26 cellular contexts compared by ENCODE assay signal in genomic region chr5:73131711-73132428, GRCh38. TPM values are rescaled to one million over a fixed set of nuclear protein-coding genes. Genes with fewer than 3 reads are reported as not detected.
A peak's percentile ranks its signal among the peaks of the same experiment; 100 is the strongest.
DNase-seq lines count a peak whose midpoint lies in the region; ATAC-seq and TF ChIP-seq lines count a peak whose summit lies in the region.
"Had no signal": no experiment of that assay in that cellular context is flagged by ENCODE, and none has a peak within 500 bp of the region (broad histone marks: within the 10 kb centered on the region; RNA-seq: fewer than 3 reads in every experiment).

No MANE protein-coding gene starts in this region.

- H3K4me1 Mint-ChIP-seq in central memory CD8-positive, alpha-beta T cell: peaks cover 14% of the 10 kb centered on the region
- peaks cover 37% of the 10 kb centered on the region for H3K4me1 Mint-ChIP-seq in GM23338

- H3K27ac ChIP-seq in mesenchymal stem cell (ENCODE audit: low read length, poor library complexity, severe bottlenecking) (peak overlapping the region; percentile 50), MM.1S (ENCODE audit: low read length) (no peak overlapping the region), GM23338 (ENCODE audit: low read depth) (no peak overlapping the region)
- H3K27ac ChIP-seq: BLaER1 treated with 17β-estradiol and CSF1 and Interleukin-3, amounts not matched to agents 10 nM and 100 nM; SK-N-MC had no signal

- no peak overlapping the region for H2BK15ac ChIP-seq in mesenchymal stem cell (ENCODE audit: low read depth, poor library complexity, severe bottlenecking)

- H3K79me2 ChIP-seq in MM.1S (ENCODE audit: low read length) (no peaks in the 10 kb centered on the region), GM23338 (replicated peaks; ENCODE audit: insufficient read depth) (no peaks in the 10 kb centered on the region)

- no peak overlapping the region for H3K18ac ChIP-seq in mesenchymal stem cell (ENCODE audit: low read depth in 1 of 2, low read length in 2 of 2)

- H3K4me3 Mint-ChIP-seq in central memory CD8-positive, alpha-beta T cell: no peak overlapping the region
- no peak overlapping the region for H3K4me3 Mint-ChIP-seq in GM23338
- H3K4me3 Mint-ChIP-seq: CD4-positive, alpha-beta T cell had no signal

- H3K27ac Mint-ChIP-seq in central memory CD8-positive, alpha-beta T cell (ENCODE audit: low read depth): peak overlapping the region; percentile 36
- H3K27ac Mint-ChIP-seq in GM23338: no peak overlapping the region
- H3K27ac Mint-ChIP-seq: CD4-positive, alpha-beta T cell had no signal

- TF ChIP-seq CTCF in MM.1S (IDR thresholded peaks at IDR 0.05; ENCODE audit: low read length) (no peak), GM23338 (conservative IDR thresholded peaks at IDR 0.05; ENCODE audit: low read depth in 2 of 2) (no peak)

- H2BK12ac ChIP-seq in mesenchymal stem cell (ENCODE audit: low read length in 2 of 2): no peak overlapping the region

- H3F3A ChIP-seq in MM.1S (ENCODE audit: insufficient read depth, low read length) (no peaks in the 10 kb centered on the region), GM23338 (replicated peaks; ENCODE audit: low read depth) (no peaks in the 10 kb centered on the region)

- H4K20me1 ChIP-seq in MM.1S (ENCODE audit: insufficient read depth, low read length) (no peaks in the 10 kb centered on the region), GM23338 (replicated peaks; ENCODE audit: insufficient read depth) (no peaks in the 10 kb centered on the region)

- no peak overlapping the region for H4K8ac ChIP-seq in mesenchymal stem cell (ENCODE audit: low read length)

- peaks cover 2% of the 10 kb centered on the region for H3K27me3 Mint-ChIP-seq in central memory CD8-positive, alpha-beta T cell
- H3K27me3 Mint-ChIP-seq in GM23338 (ENCODE audit: insufficient read depth, low read depth, poor library complexity): peaks cover 9% of the 10 kb centered on the region

- no peaks in the 10 kb centered on the region for H3K9me3 ChIP-seq in mesenchymal stem cell (ENCODE audit: control insufficient read depth, low read length)
- no peaks in the 10 kb centered on the region for H3K9me3 ChIP-seq in MM.1S (replicated peaks; ENCODE audit: insufficient read depth, low read length)

- DNase-seq in ACHN (peak; percentile 32), mesenchymal stem cell (no peak), posterior vena cava (ENCODE audit: low spot score) (peak; percentile 6), MM.1S (no peak), GM23338 (ENCODE audit: low spot score) (no peak)
- no peak for DNase-seq in central memory CD8-positive, alpha-beta T cell (ENCODE audit: low spot score in 2 of 2)
- no peak for DNase-seq in stimulated activated CD4-positive, alpha-beta T cell treated with anti-CD3 and anti-CD28 coated beads, Interleukin-1b, Interleukin-23, amount 100 ng/mL, for 48 hours
- DNase-seq: AML-193; CD4-positive, alpha-beta T cell; EL; GDM1; Kasumi-1; NCI-H1105 treated with DMSO at 0.1 percent for 48 hours; NCI-H146; NCI-H1930; NCI-H446; NCI-H524 treated with DMSO at 0.1 percent for 48 hours; NCI-H774; SIG-M5 had no signal

- no peak overlapping the region for H3K4me3 ChIP-seq in mesenchymal stem cell (ENCODE audit: insufficient read depth in 1 of 2, low read depth in 1 of 2, low read length in 2 of 2)
- H3K4me3 ChIP-seq in MM.1S (ENCODE audit: low read length): no peak overlapping the region
- H3K4me3 ChIP-seq in GM23338: no peak overlapping the region
- H3K4me3 ChIP-seq: BLaER1 treated with 17β-estradiol and CSF1 and Interleukin-3, amounts not matched to agents 10 nM and 100 nM; GM12878; SK-N-MC had no signal

- in situ Hi-C loops in ACHN (cut with HindIII; ENCODE audit: low pct_ligation_motif_present, low pct_unique_long_range_greater_than_20kb, low sequenced_read_pairs): no loop called here

- H2BK120ac ChIP-seq in mesenchymal stem cell (ENCODE audit: low read depth, low read length): no peak overlapping the region

- intact Hi-C loops in posterior vena cava (cut with DNase I): no loop called here

- H3K4me2 ChIP-seq in mesenchymal stem cell (ENCODE audit: low read length, poor library complexity, severe bottlenecking): no peak overlapping the region
- H3K4me2 ChIP-seq in MM.1S (ENCODE audit: low read depth, low read length): no peak overlapping the region
- H3K4me2 ChIP-seq in GM23338: no peak overlapping the region
- H3K4me2 ChIP-seq: BLaER1 treated with 17β-estradiol and CSF1 and Interleukin-3, amounts not matched to agents 10 nM and 100 nM had no signal

- no peaks in the 10 kb centered on the region for H3K9me3 Mint-ChIP-seq in central memory CD8-positive, alpha-beta T cell
- H3K9me3 Mint-ChIP-seq in GM23338: no peaks in the 10 kb centered on the region; the same call in 2 of the 3 replicates
- H3K9me3 Mint-ChIP-seq: CD4-positive, alpha-beta T cell had no signal

- H2AFZ ChIP-seq in mesenchymal stem cell (ENCODE audit: low read depth, low read length): no peak overlapping the region
- H2AFZ ChIP-seq in MM.1S (ENCODE audit: low read length): no peak overlapping the region
- no peak overlapping the region for H2AFZ ChIP-seq in GM23338

- H2AK5ac ChIP-seq in mesenchymal stem cell (ENCODE audit: low read length, severe bottlenecking): no peak overlapping the region

- H4K91ac ChIP-seq in mesenchymal stem cell (ENCODE audit: low read length): no peak overlapping the region

- H2BK5ac ChIP-seq in mesenchymal stem cell (ENCODE audit: low read depth, low read length, poor library complexity, severe bottlenecking): no peak overlapping the region

- H3K36me3 Mint-ChIP-seq in central memory CD8-positive, alpha-beta T cell (ENCODE audit: insufficient read depth): peaks cover 24% of the 10 kb centered on the region
- peaks cover 3% of the 10 kb centered on the region; the same call in 1 of the 3 replicates for H3K36me3 Mint-ChIP-seq in GM23338 (ENCODE audit: low read depth)

- peaks cover 34% of the 10 kb centered on the region for H3K4me1 ChIP-seq in mesenchymal stem cell (ENCODE audit: control insufficient read depth, insufficient read depth, low read depth, low read length)
- H3K4me1 ChIP-seq in MM.1S (ENCODE audit: low read length): no peaks in the 10 kb centered on the region
- peaks cover 10% of the 10 kb centered on the region for H3K4me1 ChIP-seq in GM23338 (ENCODE audit: insufficient read depth)

- H3K9ac ChIP-seq in mesenchymal stem cell (ENCODE audit: low read length) (no peak overlapping the region), MM.1S (ENCODE audit: low read length) (no peak overlapping the region)
- H3K9ac ChIP-seq: BLaER1 treated with 17β-estradiol and CSF1 and Interleukin-3, amounts not matched to agents 10 nM and 100 nM had no signal

- peaks cover 0 to 7% of the 10 kb centered on the region in 2 experiments for H3K27me3 ChIP-seq in mesenchymal stem cell (ENCODE audit: control insufficient read depth in 1 of 2, insufficient read depth in 1 of 2, low read length in 2 of 2)
- H3K27me3 ChIP-seq in MM.1S (replicated peaks; ENCODE audit: insufficient read depth, low read length): no peaks in the 10 kb centered on the region
- no peaks in the 10 kb centered on the region for H3K27me3 ChIP-seq in GM23338 (ENCODE audit: insufficient read depth)

- H3K79me1 ChIP-seq in mesenchymal stem cell (replicated peaks; ENCODE audit: low read length, poor library complexity, severe bottlenecking): peaks cover 19% of the 10 kb centered on the region

- H3K14ac ChIP-seq in mesenchymal stem cell (ENCODE audit: low read length in 2 of 2): no peak overlapping the region

- H3K4ac ChIP-seq in mesenchymal stem cell (ENCODE audit: low read depth in 1 of 2, low read length in 2 of 2): no peak overlapping the region

- H3K36me3 ChIP-seq in mesenchymal stem cell (ENCODE audit: control insufficient read depth in 1 of 2, insufficient read depth in 2 of 2, low read depth in 1 of 2, low read length in 2 of 2) (peaks cover 26 to 43% of the 10 kb centered on the region in 2 experiments), MM.1S (replicated peaks; ENCODE audit: insufficient read depth, low read length) (no peaks in the 10 kb centered on the region), GM23338 (ENCODE audit: insufficient read depth) (no peaks in the 10 kb centered on the region)
- H3K36me3 ChIP-seq: BLaER1 treated with 17β-estradiol and CSF1 and Interleukin-3, amounts not matched to agents 10 nM and 100 nM had no signal

- H3K9me2 ChIP-seq in MM.1S (replicated peaks; ENCODE audit: insufficient read depth, low read length) (no peaks in the 10 kb centered on the region), GM23338 (ENCODE audit: insufficient read depth) (peaks cover 1% of the 10 kb centered on the region; the same call in 1 of the 2 replicates)

- no peak overlapping the region for H3K23ac ChIP-seq in mesenchymal stem cell (ENCODE audit: low read length in 2 of 2)

- WGBS in mesenchymal stem cell: 75% methylated on average over 1 of the region's 3 CpGs

- ATAC-seq in central memory CD8-positive, alpha-beta T cell (replicated peaks; ENCODE audit: extremely low read depth, poor library complexity, severe bottlenecking): no peak
- ATAC-seq in GM23338: no peak
- ATAC-seq: GM12878, HCT116 had no signal

TF ChIP-seq in GM23338, 12 proteins besides CTCF, POLR2A, EP300 and RAD21 (continues in another document):
- no peak for TF ChIP-seq EZH2 (IDR thresholded peaks at IDR 0.05; ENCODE audit: low read depth, unreplicated experiment)
- no peak for TF ChIP-seq NANOG (IDR thresholded peaks at IDR 0.05; ENCODE audit: borderline replicate concordance)
- TF ChIP-seq ETS1 (IDR thresholded peaks at IDR 0.05): no peak
- TF ChIP-seq EZH2phosphoT487 (IDR thresholded peaks at IDR 0.05; ENCODE audit: unreplicated experiment): no peak

RNA-seq across cellular contexts. Expression of gene TMEM171, which starts 11.5 kb away (rescaled TPM):
- polyA plus RNA-seq in mesenchymal stem cell (2013, experiment 1 of 2): 0.47 TPM
- polyA plus RNA-seq in mesenchymal stem cell (2013, experiment 2 of 2): 0.56 TPM
- under 1 TPM in 1 of 2 donors, not detected in 1; 0.14 TPM for total RNA-seq in posterior vena cava
- 1.7 and 2.9 TPM in 2 replicates for total RNA-seq in GM23338 (2014; rRNA removed; shearing (Covaris generic))
- 1.9 and 2.5 TPM in 2 replicates for polyA plus RNA-seq in GM23338 (2016; fragmentation: Nextera tagmentation; extraction: Ambion mirVana)
- total RNA-seq: CD4-positive, alpha-beta T cell; GM12878; HT-29 had no signal
- polyA plus RNA-seq: GM12878 had no signal

RNA-seq across cellular contexts. Expression of gene TMEM174, which starts 41.1 kb away (rescaled TPM):
- not detected for polyA plus RNA-seq in mesenchymal stem cell (2013, experiment 1 of 2)
- polyA plus RNA-seq in mesenchymal stem cell (2013, experiment 2 of 2): not detected
- total RNA-seq in posterior vena cava: not detected
- not detected in 2 replicates for total RNA-seq in GM23338 (2014; rRNA removed; shearing (Covaris generic))
- not detected in 2 replicates for polyA plus RNA-seq in GM23338 (2016; fragmentation: Nextera tagmentation; extraction: Ambion mirVana)
- total RNA-seq: CD4-positive, alpha-beta T cell; GM12878; H4; HT-29; M059J had no signal
- polyA plus RNA-seq: GM12878 had no signal

Comparison
In these comparisons a context has a peak if more than half of its experiments do, and no peak if none do; other contexts are left out.
1. DNase-seq: peak in ACHN (single experiment) and posterior vena cava (single experiment); none in central memory CD8-positive, alpha-beta T cell (0 of 2), mesenchymal stem cell (single experiment), MM.1S (single experiment), GM23338 (single experiment) and stimulated activated CD4-positive, alpha-beta T cell treated with anti-CD3 and anti-CD28 coated beads, Interleukin-1b, Interleukin-23, amount 100 ng/mL, for 48 hours (single experiment).